ENCODE assay signal across 25 cellular contexts in genomic region chr16:19040400-19040799, GRCh38.
"Had no signal": no experiment of that assay in that cellular context is flagged by ENCODE, and none has a peak within 500 bp of the region (broad histone marks: within the 10 kb centered on the region; RNA-seq: fewer than 3 reads in every experiment).

No MANE protein-coding gene starts in this region.

- H3K9me3 ChIP-seq: colonic mucosa, gastrocnemius medialis had no signal

- ATAC-seq: effector memory CD8-positive, alpha-beta T cell; esophagus mucosa; foreskin keratinocyte; gastrocnemius medialis; gastroesophageal sphincter; heart left ventricle; heart right ventricle had no signal

- H3K4me1 ChIP-seq: colonic mucosa, esophagus muscularis mucosa, esophagus squamous epithelium, foreskin keratinocyte, gastrocnemius medialis, gastroesophageal sphincter, heart left ventricle, heart right ventricle had no signal

- H3K36me3 ChIP-seq: colonic mucosa, esophagus squamous epithelium, gastrocnemius medialis, gastroesophageal sphincter had no signal

- H3K9me3 Mint-ChIP-seq: effector memory CD8-positive, alpha-beta T cell had no signal

- DNase-seq: colonic mucosa; cortex of kidney; dermis blood vessel endothelial cell; dorsolateral prefrontal cortex; effector CD4-positive, alpha-beta T cell; effector CD8-positive, alpha-beta T cell; effector memory CD4-positive, alpha-beta T cell; effector memory CD8-positive, alpha-beta T cell; endodermal cell; erythroblast; esophagus squamous epithelium; foreskin fibroblast; foreskin keratinocyte; foreskin melanocyte; gastrocnemius medialis; glutamatergic neuron; head of caudate nucleus; heart left ventricle; heart right ventricle had no signal

- H3K4me1 Mint-ChIP-seq: endodermal cell had no signal

- H3K4me3 Mint-ChIP-seq: dendritic cell treated with granulocyte-macrophage colony-stimulating factor and Interleukin-4, amounts not matched to agents 40 ng/mL and 50 ng/mL, for 4 days; effector memory CD8-positive, alpha-beta T cell; endodermal cell had no signal

- H3K27ac Mint-ChIP-seq: dendritic cell treated with granulocyte-macrophage colony-stimulating factor and Interleukin-4, amounts not matched to agents 40 ng/mL and 50 ng/mL, for 4 days; endodermal cell had no signal

- H3K27ac ChIP-seq: colonic mucosa, coronary artery, epithelial cell of prostate, esophagus muscularis mucosa, esophagus squamous epithelium, foreskin keratinocyte, gastrocnemius medialis, gastroesophageal sphincter, heart left ventricle, heart right ventricle had no signal

- H3K4me3 ChIP-seq: colonic mucosa, coronary artery, dorsolateral prefrontal cortex, esophagus muscularis mucosa, esophagus squamous epithelium, gastrocnemius medialis, gastroesophageal sphincter, heart left ventricle, heart right ventricle had no signal
